Comparison of ENCODE assay signal across 28 cellular contexts in genomic region chr19:5705552-5705951, GRCh38. TPM values are rescaled to one million over a fixed set of nuclear protein-coding genes. Genes with fewer than 3 reads are reported as not detected.
DNase-seq lines count a peak whose midpoint lies in the region; ATAC-seq, FAIRE-seq and TF ChIP-seq lines count a peak whose summit lies in the region.
"Had no signal": no experiment of that assay in that cellular context is flagged by ENCODE, and none has a peak within 500 bp of the region (broad histone marks: within the 10 kb centered on the region; RNA-seq: fewer than 3 reads in every experiment).

No MANE protein-coding gene starts in this region.

- DNase-seq in GM20000 (ENCODE audit: low spot score) (peak; percentile 17), K562 (ENCODE audit: extremely low read depth in 1 of 4, low spot score in 3 of 4) (peak in 1 of 4 experiments; percentile 9), trophoblast cell (no peak), SW480 (ENCODE audit: low spot score) (no peak), cortex of kidney (lab: John Stamatoyannopoulos, UW) (no peak)
- DNase-seq: C1 segment of cervical spinal cord; Caco-2; CD8-positive, alpha-beta T cell; DMS79 treated with DMSO at 0.1 percent for 48 hours; GF-D8; Karpas-422; NCI-H1092 treated with DMSO at 0.1 percent for 48 hours; NCI-H1436; NCI-H187; NCI-H2081 treated with DMSO at 0.1 percent for 48 hours; NCI-H2171; NCI-H226; NCI-H510A; NCI-H69; SHP77 had no signal

- H3K4me2 ChIP-seq in K562 (ENCODE audit: insufficient read depth, low read length) (no peak overlapping the region), trophoblast cell (ENCODE audit: low read length) (no peak overlapping the region)

- 91% methylated on average over 14 of the region's 16 CpGs for WGBS in K562 (ENCODE audit: insufficient coverage, low coverage, missing lambda C conversion rate)
- WGBS in trophoblast cell (ENCODE audit: extremely low coverage, insufficient coverage, insufficient read length) = no CpG with 5 or more reads among the region's 16 CpGs

- peak; percentile 3 for ATAC-seq in K562
- ATAC-seq: CD8-positive, alpha-beta T cell; HCT116; Panc1 had no signal

- FAIRE-seq in K562 (lab: Jason Lieb, UNC) = no peak
- FAIRE-seq: GM12892, H1 had no signal

- H3K9me3 ChIP-seq in K562 (replicated peaks; ENCODE audit: control insufficient read depth, insufficient read depth, low read depth, low read length) = no peaks in the 10 kb centered on the region
- H3K9me3 ChIP-seq in trophoblast cell (ENCODE audit: insufficient read depth, low read depth, low read length) = peaks cover 9% of the 10 kb centered on the region
- H3K9me3 ChIP-seq: Caco-2 had no signal

- no TSS peak for BruUV-seq in K562 (replicated peaks; lab: Mats Ljungman, UMichigan)

- H4K20me1 ChIP-seq in K562 (replicated peaks; ENCODE audit: control insufficient read depth, insufficient read depth, low read length) = 0 out of 2 replicates have a peak, but pooled peaks cover 3% of the 10 kb centered on the region

- intact Hi-C loops in K562 (cut with micrococcal nuclease) = no loop called here

- no peak for TF ChIP-seq EP300 in K562 (IDR thresholded peaks at IDR 0.05; ENCODE audit: low read length)

- H3K4me1 ChIP-seq in K562 (replicated peaks in 1 of 2; ENCODE audit: control insufficient read depth in 2 of 2, insufficient read depth in 2 of 2, low read length in 2 of 2) (peaks cover 0 to 23% of the 10 kb centered on the region in 2 experiments; a peak in 2 of 5 replicates), trophoblast cell (ENCODE audit: control insufficient read depth in 1 of 2, insufficient read depth in 2 of 2, low read length in 2 of 2) (no peaks in the 10 kb centered on the region)
- H3K4me1 ChIP-seq: Caco-2 had no signal

- H3K4me3 ChIP-seq in K562 = no peak overlapping the region
- H3K4me3 ChIP-seq in trophoblast cell (ENCODE audit: low read depth, low read length) = no peak overlapping the region

- no peak overlapping the region for H3K23ac ChIP-seq in trophoblast cell (ENCODE audit: low read length)

- H2BK5ac ChIP-seq in trophoblast cell (ENCODE audit: low read depth, low read length, poor library complexity) = no peak overlapping the region

- H3K36me3 ChIP-seq in K562 (ENCODE audit: control insufficient read depth, insufficient read depth, low read length) = peaks cover 78% of the 10 kb centered on the region; the same call in 2 of the 3 replicates
- peaks cover 71 to 75% of the 10 kb centered on the region in 2 experiments for H3K36me3 ChIP-seq in trophoblast cell (ENCODE audit: control insufficient read depth in 1 of 2, insufficient read depth in 2 of 2, low read length in 2 of 2)

- peak overlapping the region; percentile 18 for H4K12ac ChIP-seq in trophoblast cell (ENCODE audit: low read depth, low read length)

- TF ChIP-seq POLR2A in K562 (conservative IDR thresholded peaks at IDR 0.05) = no peak

- H3K79me2 ChIP-seq in K562 (ENCODE audit: control insufficient read depth, insufficient read depth, low read length) (peaks cover 15% of the 10 kb centered on the region; the same call in 2 of the 3 replicates), trophoblast cell (ENCODE audit: control insufficient read depth, insufficient read depth, low read length, poor library complexity) (no peaks in the 10 kb centered on the region)

- H3K79me1 ChIP-seq in trophoblast cell (ENCODE audit: low read length) = no peaks in the 10 kb centered on the region

- CTCF ChIA-PET in K562 (lab: Yijun Ruan, JAX; ENCODE audit: low intra/inter-chr PET ratio) = no interaction called here

- no peak overlapping the region for H2AFZ ChIP-seq in K562 (ENCODE audit: low read depth, low read length)
- H2AFZ ChIP-seq in trophoblast cell (ENCODE audit: insufficient read depth, low read length, poor library complexity) = no peak overlapping the region

- POLR2A ChIA-PET in K562 (lab: Yijun Ruan, JAX) = interaction anchor here (0.7 to 3.5 kb wide), 9 partner anchors 8 to 272 kb away, joined by 3 to 20 read pairs (median 9); partner anchors contain the start of genes CATSPERD, LONP1, RANBP3 and RPL36

- no peak overlapping the region for H3K18ac ChIP-seq in trophoblast cell (ENCODE audit: low read length)

- no peak overlapping the region for H3K14ac ChIP-seq in trophoblast cell (ENCODE audit: low read length)

- no peaks in the 10 kb centered on the region for H3K9me1 ChIP-seq in K562 (ENCODE audit: control insufficient read depth, insufficient read depth, low read length)

- no peak for TF ChIP-seq RAD21 in K562 (CRISPR knock-in tag; conservative IDR thresholded peaks at IDR 0.05 in 1 of 2, IDR thresholded peaks at IDR 0.05 in 1 of 2)

- TF ChIP-seq CTCF in GM20000 (IDR thresholded peaks at IDR 0.05; ENCODE audit: extremely low read depth, missing control alignments) = no peak
- TF ChIP-seq CTCF in K562 (IDR thresholded peaks at IDR 0.05 in 2 of 3, conservative IDR thresholded peaks at IDR 0.05 in 1 of 3; ENCODE audit: insufficient read depth in 2 of 3, low read depth in 1 of 3, low read length in 3 of 3) = no peak

- H4K8ac ChIP-seq in trophoblast cell (ENCODE audit: low read depth, low read length) = no peak overlapping the region

- no peak overlapping the region for H2BK12ac ChIP-seq in trophoblast cell (ENCODE audit: low read length)

- in situ Hi-C loops in K562 (cut with MboI) = no loop called here

- no peak overlapping the region for H3K4ac ChIP-seq in trophoblast cell (ENCODE audit: low read depth, low read length)

- no peak overlapping the region for H2BK120ac ChIP-seq in trophoblast cell (ENCODE audit: insufficient read depth, low read length, poor library complexity)

- H4K91ac ChIP-seq in trophoblast cell (ENCODE audit: low read depth, low read length) = no peak overlapping the region

- H2AK5ac ChIP-seq in trophoblast cell (ENCODE audit: low read length) = no peak overlapping the region

- H3K27me3 ChIP-seq in K562 (ENCODE audit: control insufficient read depth in 2 of 2, insufficient read depth in 2 of 2, low read length in 2 of 2) (no peaks in the 10 kb centered on the region), trophoblast cell (ENCODE audit: insufficient read depth, low read length) (no peaks in the 10 kb centered on the region)

- H3K27ac ChIP-seq in K562 (ENCODE audit: extremely low read depth, low read depth, low read length) (no peak overlapping the region), trophoblast cell (ENCODE audit: low read depth, low read length) (no peak overlapping the region)
- H3K27ac ChIP-seq: HL-60 had no signal

- no peak overlapping the region; a peak in 1 of 4 replicates for H3K9ac ChIP-seq in K562 (ENCODE audit: insufficient read depth in 1 of 2, low read depth in 2 of 2, low read length in 2 of 2)
- no peak overlapping the region for H3K9ac ChIP-seq in trophoblast cell (ENCODE audit: low read length)

RNA-seq across cellular contexts. Expression of gene LONP1, which starts 14.4 kb away (rescaled TPM):
- total RNA-seq in K562 (2011; cell fraction: chromatin; rRNA removed; ENCODE audit: low replicate concordance) = 180 and 424 TPM in 2 replicates
- total RNA-seq in K562 (2011; cell fraction: nucleolus; rRNA removed) = 314 and 331 TPM in 2 replicates
- total RNA-seq in K562 (2011; cell fraction: nucleoplasm; rRNA removed) = 165 and 217 TPM in 2 replicates
- total RNA-seq in K562 (2014; rRNA removed) (202 and 214 TPM in 2 replicates), K562 (2014; rRNA removed; fragmentation: Illumina TruSeq; extraction: Trizol) (26.9 and 37.3 TPM in 2 replicates), K562 (2015; rRNA removed; fragmentation: Illumina TruSeq; extraction: Trizol) (89.1 and 89.8 TPM in 2 replicates), K562 (2021) (207 and 238 TPM in 2 replicates)
- polyA plus RNA-seq in K562 (2011; rRNA removed) (84.5 and 110 TPM in 2 replicates), K562 (2014; fragmentation: Illumina TruSeq; extraction: Trizol) (76.5 and 160 TPM in 2 replicates), K562 (2014; fragmentation: Nextera tagmentation; extraction: Ambion mirVana) (1 to 10 TPM; 1.1 to 3.7 TPM), K562 (2014; rRNA removed) (138 and 161 TPM in 2 replicates)
- 121 and 226 TPM in 2 replicates for polyA plus RNA-seq in K562 (2011; cell fraction: cytosol; rRNA removed)
- 273 and 320 TPM in 2 replicates for polyA plus RNA-seq in K562 (2011; cell fraction: nucleus; rRNA removed)
- 122 and 281 TPM in 2 replicates for polyA plus RNA-seq in K562 (2012)
- 39.2 and 57.2 TPM in 2 replicates for polyA minus RNA-seq in K562 (2011; rRNA and poly(A)+ RNA removed)
- polyA minus RNA-seq in K562 (2011; cell fraction: cytosol; rRNA and poly(A)+ RNA removed) = 97.1 and 131 TPM in 2 replicates
- 67.5 and 106 TPM in 2 replicates for polyA minus RNA-seq in K562 (2011; cell fraction: nucleus; rRNA and poly(A)+ RNA removed)
- polyA plus RNA-seq in trophoblast cell (2013) = 37.6 and 38.8 TPM in 2 replicates

RNA-seq across cellular contexts. Expression of gene CATSPERD, which starts 14.9 kb away (rescaled TPM):
- not detected in 2 replicates for total RNA-seq in K562 (2011; cell fraction: chromatin; rRNA removed; ENCODE audit: low replicate concordance)
- total RNA-seq in K562 (2011; cell fraction: nucleolus; rRNA removed) = not detected in 2 replicates
- not detected in 2 replicates for total RNA-seq in K562 (2011; cell fraction: nucleoplasm; rRNA removed)
- total RNA-seq in K562 (2014; rRNA removed) (not detected in 2 replicates), K562 (2014; rRNA removed; fragmentation: Illumina TruSeq; extraction: Trizol) (not detected in 2 replicates), K562 (2015; rRNA removed; fragmentation: Illumina TruSeq; extraction: Trizol) (not detected in 2 replicates), K562 (2021) (not detected in 2 replicates)
- polyA plus RNA-seq in K562 (2011; rRNA removed) (not detected in 2 replicates), K562 (2014; fragmentation: Illumina TruSeq; extraction: Trizol) (not detected in 2 replicates), K562 (2014; fragmentation: Nextera tagmentation; extraction: Ambion mirVana) (not detected), K562 (2014; rRNA removed) (not detected in 2 replicates)
- not detected in 2 replicates for polyA plus RNA-seq in K562 (2011; cell fraction: cytosol; rRNA removed)
- polyA plus RNA-seq in K562 (2011; cell fraction: nucleus; rRNA removed) = not detected in 2 replicates
- 0.04 TPM in 1 of 2 replicates, not detected in the other for polyA plus RNA-seq in K562 (2012)
- polyA minus RNA-seq in K562 (2011; rRNA and poly(A)+ RNA removed) = not detected in 2 replicates
- not detected in 2 replicates for polyA minus RNA-seq in K562 (2011; cell fraction: cytosol; rRNA and poly(A)+ RNA removed)
- polyA minus RNA-seq in K562 (2011; cell fraction: nucleus; rRNA and poly(A)+ RNA removed) = not detected in 2 replicates
- polyA plus RNA-seq in trophoblast cell (2013) = 0.11 and 0.19 TPM in 2 replicates
- total RNA-seq: A673; Caco-2; CD8-positive, alpha-beta T cell; H1; OCI-LY7; SK-MEL-5 had no signal

RNA-seq across cellular contexts. Expression of gene RPL36, which starts 15.5 kb away (rescaled TPM):
- 84.7 and 180 TPM in 2 replicates for total RNA-seq in K562 (2011; cell fraction: chromatin; rRNA removed; ENCODE audit: low replicate concordance)
- total RNA-seq in K562 (2011; cell fraction: nucleolus; rRNA removed) = 420 and 494 TPM in 2 replicates
- total RNA-seq in K562 (2011; cell fraction: nucleoplasm; rRNA removed) = 317 and 516 TPM in 2 replicates
- 2,132 and 2,298 TPM in 2 replicates for total RNA-seq in K562 (2014; rRNA removed)
- 392 and 590 TPM in 2 replicates for total RNA-seq in K562 (2014; rRNA removed; fragmentation: Illumina TruSeq; extraction: Trizol)
- total RNA-seq in K562 (2015; rRNA removed; fragmentation: Illumina TruSeq; extraction: Trizol) = 1,406 and 1,507 TPM in 2 replicates
- total RNA-seq in K562 (2021) = 1,327 and 1,377 TPM in 2 replicates
- polyA plus RNA-seq in K562 (2011; rRNA removed) = 695 and 1,029 TPM in 2 replicates
- polyA plus RNA-seq in K562 (2011; cell fraction: cytosol; rRNA removed) = 629 and 993 TPM in 2 replicates
- polyA plus RNA-seq in K562 (2011; cell fraction: nucleus; rRNA removed) = 639 and 683 TPM in 2 replicates
- 2,027 and 2,339 TPM in 2 replicates for polyA plus RNA-seq in K562 (2012)
- polyA plus RNA-seq in K562 (2014; fragmentation: Illumina TruSeq; extraction: Trizol) = 350 and 728 TPM in 2 replicates
- polyA plus RNA-seq in K562 (2014; fragmentation: Nextera tagmentation; extraction: Ambion mirVana) = 1,000 to 10,000 TPM; 3,132 to 3,412 TPM
- polyA plus RNA-seq in K562 (2014; rRNA removed) = 1,530 and 1,653 TPM in 2 replicates
- polyA minus RNA-seq in K562 (2011; rRNA and poly(A)+ RNA removed) = 132 and 161 TPM in 2 replicates
- polyA minus RNA-seq in K562 (2011; cell fraction: cytosol; rRNA and poly(A)+ RNA removed) = 779 and 953 TPM in 2 replicates
- polyA minus RNA-seq in K562 (2011; cell fraction: nucleus; rRNA and poly(A)+ RNA removed) = 134 and 203 TPM in 2 replicates
- 1,527 and 1,530 TPM in 2 replicates for polyA plus RNA-seq in trophoblast cell (2013)

RNA-seq across cellular contexts. Expression of gene HSD11B1L, which starts 24.7 kb away (rescaled TPM):
- total RNA-seq in K562 (2011; cell fraction: chromatin; rRNA removed; ENCODE audit: low replicate concordance) = 1.9 and 5.4 TPM in 2 replicates
- 5.4 and 5.5 TPM in 2 replicates for total RNA-seq in K562 (2011; cell fraction: nucleolus; rRNA removed)
- 4.8 TPM in 2 replicates for total RNA-seq in K562 (2011; cell fraction: nucleoplasm; rRNA removed)
- total RNA-seq in K562 (2014; rRNA removed) (4.9 and 7.7 TPM in 2 replicates), K562 (2014; rRNA removed; fragmentation: Illumina TruSeq; extraction: Trizol) (1.2 and 1.4 TPM in 2 replicates), K562 (2015; rRNA removed; fragmentation: Illumina TruSeq; extraction: Trizol) (2.0 and 2.3 TPM in 2 replicates), K562 (2021) (3.6 and 4.3 TPM in 2 replicates)
- polyA plus RNA-seq in K562 (2011; rRNA removed) (2.3 and 3.1 TPM in 2 replicates), K562 (2014; fragmentation: Illumina TruSeq; extraction: Trizol) (1.7 and 2.2 TPM in 2 replicates), K562 (2014; fragmentation: Nextera tagmentation; extraction: Ambion mirVana) (under 1 TPM; 0.31 to 0.36 TPM), K562 (2014; rRNA removed) (4.7 and 6.3 TPM in 2 replicates)
- 4.4 and 11.4 TPM in 2 replicates for polyA plus RNA-seq in K562 (2011; cell fraction: cytosol; rRNA removed)
- polyA plus RNA-seq in K562 (2011; cell fraction: nucleus; rRNA removed) = 7.8 and 11.4 TPM in 2 replicates
- polyA plus RNA-seq in K562 (2012) = 3.4 and 7.3 TPM in 2 replicates
- polyA minus RNA-seq in K562 (2011; rRNA and poly(A)+ RNA removed) = 0.39 and 0.63 TPM in 2 replicates
- polyA minus RNA-seq in K562 (2011; cell fraction: cytosol; rRNA and poly(A)+ RNA removed) = 2.2 and 2.4 TPM in 2 replicates
- polyA minus RNA-seq in K562 (2011; cell fraction: nucleus; rRNA and poly(A)+ RNA removed) = 0.56 and 0.94 TPM in 2 replicates
- 8.4 and 8.7 TPM in 2 replicates for polyA plus RNA-seq in trophoblast cell (2013)

RNA-seq across cellular contexts. Expression of gene MICOS13, which starts 25.2 kb away (rescaled TPM):
- total RNA-seq in K562 (2011; cell fraction: chromatin; rRNA removed; ENCODE audit: low replicate concordance) = 10.1 and 39.6 TPM in 2 replicates
- 71.5 and 77.0 TPM in 2 replicates for total RNA-seq in K562 (2011; cell fraction: nucleolus; rRNA removed)
- total RNA-seq in K562 (2011; cell fraction: nucleoplasm; rRNA removed) = 30.0 and 32.6 TPM in 2 replicates
- total RNA-seq in K562 (2014; rRNA removed) (220 and 383 TPM in 2 replicates), K562 (2014; rRNA removed; fragmentation: Illumina TruSeq; extraction: Trizol) (19.1 and 24.6 TPM in 2 replicates), K562 (2015; rRNA removed; fragmentation: Illumina TruSeq; extraction: Trizol) (94.0 and 105 TPM in 2 replicates), K562 (2021) (95.4 and 113 TPM in 2 replicates)
- polyA plus RNA-seq in K562 (2011; rRNA removed) (32.1 and 42.6 TPM in 2 replicates), K562 (2014; fragmentation: Illumina TruSeq; extraction: Trizol) (41.2 and 69.4 TPM in 2 replicates), K562 (2014; fragmentation: Nextera tagmentation; extraction: Ambion mirVana) (10 to 100 TPM; 15.5 to 49.4 TPM), K562 (2014; rRNA removed) (124 and 202 TPM in 2 replicates)
- 60.9 and 173 TPM in 2 replicates for polyA plus RNA-seq in K562 (2011; cell fraction: cytosol; rRNA removed)
- polyA plus RNA-seq in K562 (2011; cell fraction: nucleus; rRNA removed) = 33.8 and 49.4 TPM in 2 replicates
- 68.5 and 125 TPM in 2 replicates for polyA plus RNA-seq in K562 (2012)
- 3.6 and 6.3 TPM in 2 replicates for polyA minus RNA-seq in K562 (2011; rRNA and poly(A)+ RNA removed)
- polyA minus RNA-seq in K562 (2011; cell fraction: cytosol; rRNA and poly(A)+ RNA removed) = 17.7 and 22.1 TPM in 2 replicates
- polyA minus RNA-seq in K562 (2011; cell fraction: nucleus; rRNA and poly(A)+ RNA removed) = 17.0 and 19.5 TPM in 2 replicates
- 31.3 and 32.4 TPM in 2 replicates for polyA plus RNA-seq in trophoblast cell (2013)
